In genomic region chr11:45147017-45147728, GRCh38 we compare ENCODE assay signal across 8 cellular contexts. TPM values are rescaled to one million over a fixed set of nuclear protein-coding genes. Genes with fewer than 3 reads are reported as not detected.
A peak's percentile ranks its signal among the peaks of the same experiment; 100 is the strongest.
DNase-seq lines count a peak whose midpoint lies in the region; ATAC-seq and TF ChIP-seq lines count a peak whose summit lies in the region.

No MANE protein-coding gene starts in this region.

- peak overlapping the region; percentile 92 to 95 (median 92) for H3K4me3 Mint-ChIP-seq in CD4-positive, CD25-positive, alpha-beta regulatory T cell
- peak overlapping the region; percentile 82 for H3K4me3 Mint-ChIP-seq in activated CD4-positive, alpha-beta memory T cell treated with anti-CD3 and anti-CD28 coated beads for 36 hours

- no peaks in the 10 kb centered on the region for H3K36me3 Mint-ChIP-seq in CD4-positive, CD25-positive, alpha-beta regulatory T cell
- H3K36me3 Mint-ChIP-seq in activated CD4-positive, alpha-beta memory T cell treated with anti-CD3 and anti-CD28 coated beads for 36 hours = peaks cover 1% of the 10 kb centered on the region

- peak overlapping the region; percentile 46 to 61 for H3K9ac ChIP-seq in liver (ENCODE audit: low read depth in 1 of 2, low read length in 2 of 2)

- H3K27ac ChIP-seq in CD4-positive, CD25-positive, alpha-beta regulatory T cell (ENCODE audit: insufficient read depth, low read length, poor library complexity, severe bottlenecking) = peak overlapping the region; percentile 86
- peak overlapping the region; percentile 39 to 63 for H3K27ac ChIP-seq in liver (ENCODE audit: low read depth in 1 of 2, low read length in 2 of 2)

- H3K27me3 Mint-ChIP-seq in CD4-positive, CD25-positive, alpha-beta regulatory T cell = peaks cover 20% of the 10 kb centered on the region
- H3K27me3 Mint-ChIP-seq in activated CD4-positive, alpha-beta memory T cell treated with anti-CD3 and anti-CD28 coated beads for 36 hours = peaks cover 8% of the 10 kb centered on the region

- peaks cover 15% of the 10 kb centered on the region for H3K4me1 ChIP-seq in CD4-positive, CD25-positive, alpha-beta regulatory T cell (ENCODE audit: control insufficient read depth, insufficient read depth, low read length, poor library complexity, severe bottlenecking)
- peaks cover 5 to 22% (median 16%) of the 10 kb centered on the region in 4 donors for H3K4me1 ChIP-seq in liver (ENCODE audit: control insufficient read depth in 4 of 4, insufficient read depth in 4 of 4, low read length in 3 of 4)

- H3K9me3 ChIP-seq in CD4-positive, CD25-positive, alpha-beta regulatory T cell (ENCODE audit: control insufficient read depth in 2 of 2, low read length in 2 of 2) = no peaks in the 10 kb centered on the region
- H3K9me3 ChIP-seq in liver (ENCODE audit: control insufficient read depth in 4 of 4, low read length in 3 of 4) = no peaks in the 10 kb centered on the region

- DNase-seq in CD4-positive, CD25-positive, alpha-beta regulatory T cell = peak; percentile 87 to 96 (median 91)
- DNase-seq in NCI-H82 (lab: John Stamatoyannopoulos, UW) (peak; percentile 93), dermis microvascular lymphatic vessel endothelial cell (ENCODE audit: low read depth in 2 of 2) (peak; percentile 81 to 96)
- DNase-seq in activated CD4-positive, alpha-beta memory T cell treated with anti-CD3 and anti-CD28 coated beads for 36 hours = peak; percentile 95
- DNase-seq in stimulated activated CD4-positive, alpha-beta T cell treated with anti-CD3 and anti-CD28 coated beads, Interleukin-2, amount 100 ng/mL, for 48 hours = peak; percentile 85 to 92

- TF ChIP-seq RAD21 in liver (IDR thresholded peaks at IDR 0.05) = no peak

- H3K4me3 ChIP-seq in CD4-positive, CD25-positive, alpha-beta regulatory T cell (ENCODE audit: low read depth, low read length) = peak overlapping the region; percentile 81
- peak overlapping the region; percentile 78 to 82 (median 79) for H3K4me3 ChIP-seq in liver (ENCODE audit: low read depth in 1 of 3, low read length in 3 of 3)

- POLR2A ChIA-PET in activated CD4-positive, alpha-beta memory T cell treated with anti-CD3 and anti-CD28 coated beads for 36 hours (lab: Charles Lee) = interaction anchor here (0.6 to 1.0 kb wide), 2 partner anchors 9 to 12 kb away, joined by 3 to 5 read pairs; no protein-coding TSS in a partner anchor

- H3K4me1 Mint-ChIP-seq in CD4-positive, CD25-positive, alpha-beta regulatory T cell = peaks cover 0 to 43% (median 28%) of the 10 kb centered on the region in 4 donors
- H3K4me1 Mint-ChIP-seq in activated CD4-positive, alpha-beta memory T cell treated with anti-CD3 and anti-CD28 coated beads for 36 hours (ENCODE audit: low read depth) = peaks cover 19% of the 10 kb centered on the region

- peak overlapping the region; percentile 73 to 96 (median 86) for H3K27ac Mint-ChIP-seq in CD4-positive, CD25-positive, alpha-beta regulatory T cell
- H3K27ac Mint-ChIP-seq in activated CD4-positive, alpha-beta memory T cell treated with anti-CD3 and anti-CD28 coated beads for 36 hours = peak overlapping the region; percentile 69

- peak; percentile 97 to 98 for ATAC-seq in CD4-positive, CD25-positive, alpha-beta regulatory T cell (ENCODE audit: low read depth in 2 of 2)
- ATAC-seq in GM19455 (IDR thresholded peaks at IDR 0.05; ENCODE audit: unreplicated experiment) (peak; percentile 98), HG03575 (IDR thresholded peaks at IDR 0.05; ENCODE audit: extremely low read depth, insufficient number of reproducible peaks, low FRiP score, unreplicated experiment) (peak; percentile 83)

- intact Hi-C loops in activated CD4-positive, alpha-beta memory T cell treated with anti-CD3 and anti-CD28 coated beads for 36 hours (cut with micrococcal nuclease) = loop anchor here (2.0 to 10.0 kb wide), 3 partner anchors 22 to 1280 kb away; partner anchors contain the start of gene CD82

- no peak for TF ChIP-seq CTCF in liver (IDR thresholded peaks at IDR 0.05; ENCODE audit: low read depth, low read length, missing input control)

- peaks cover 3% of the 10 kb centered on the region for H3K27me3 ChIP-seq in CD4-positive, CD25-positive, alpha-beta regulatory T cell (ENCODE audit: control insufficient read depth, insufficient read depth, low read length)
- H3K27me3 ChIP-seq in liver (ENCODE audit: control insufficient read depth in 4 of 4, insufficient read depth in 4 of 4, low read length in 3 of 4) = no peaks in the 10 kb centered on the region

- no peaks in the 10 kb centered on the region for H3K36me3 ChIP-seq in CD4-positive, CD25-positive, alpha-beta regulatory T cell (ENCODE audit: control insufficient read depth, insufficient read depth, low read length)
- H3K36me3 ChIP-seq in liver (ENCODE audit: control insufficient read depth in 4 of 4, insufficient read depth in 3 of 4, low read depth in 1 of 4, low read length in 3 of 4) = no peaks in the 10 kb centered on the region

- peaks cover 0 to under 1% (median 0%) of the 10 kb centered on the region in 7 donors for H3K9me3 Mint-ChIP-seq in CD4-positive, CD25-positive, alpha-beta regulatory T cell
- H3K9me3 Mint-ChIP-seq in activated CD4-positive, alpha-beta memory T cell treated with anti-CD3 and anti-CD28 coated beads for 36 hours = no peaks in the 10 kb centered on the region

- under 1% methylated on average over 88 of the region's 88 CpGs for WGBS in liver

- CTCF ChIA-PET in activated CD4-positive, alpha-beta memory T cell treated with anti-CD3 and anti-CD28 coated beads for 36 hours (lab: Charles Lee) = no interaction called here

TF ChIP-seq in liver, 16 proteins besides CTCF, POLR2A, EP300 and RAD21:
- no peak for TF ChIP-seq GABPA (IDR thresholded peaks at IDR 0.05 in 1 of 2, conservative IDR thresholded peaks at IDR 0.05 in 1 of 2)
- no peak for TF ChIP-seq TAF1 (conservative IDR thresholded peaks at IDR 0.05)
- no peak for TF ChIP-seq ATF3 (IDR thresholded peaks at IDR 0.05)
- TF ChIP-seq SP1 (IDR thresholded peaks at IDR 0.05) = peak; percentile 34
- TF ChIP-seq HNF4A (conservative IDR thresholded peaks at IDR 0.05) = no peak
- no peak for TF ChIP-seq ZBTB33 (IDR thresholded peaks at IDR 0.05)
- TF ChIP-seq FOXA2 (IDR thresholded peaks at IDR 0.05) = no peak
- TF ChIP-seq EGR1 (IDR thresholded peaks at IDR 0.05; ENCODE audit: low read depth in 2 of 2) = no peak
- no peak for TF ChIP-seq HNF4G (IDR thresholded peaks at IDR 0.05)
- TF ChIP-seq NR2F2 (IDR thresholded peaks at IDR 0.05) = no peak
- TF ChIP-seq MAX (IDR thresholded peaks at IDR 0.05) = no peak
- no peak for TF ChIP-seq JUND (IDR thresholded peaks at IDR 0.05)
- TF ChIP-seq YY1 (IDR thresholded peaks at IDR 0.05) = no peak
- TF ChIP-seq RXRA (IDR thresholded peaks at IDR 0.05) = peak; percentile 18 to 51
- TF ChIP-seq REST (IDR thresholded peaks at IDR 0.05) = no peak
- no peak for TF ChIP-seq FOXA1 (IDR thresholded peaks at IDR 0.05)

RNA-seq across cellular contexts. Expression of gene PRDM11, which starts 0.7 kb away (rescaled TPM):
- 9.0 TPM for total RNA-seq in CD4-positive, CD25-positive, alpha-beta regulatory T cell
- under 1 TPM; 0.37 to 0.97 (median 0.51) TPM for polyA plus RNA-seq in CD4-positive, CD25-positive, alpha-beta regulatory T cell
- total RNA-seq in activated CD4-positive, alpha-beta memory T cell treated with anti-CD3 and anti-CD28 coated beads for 36 hours = 1 to 10 TPM; 1.1 to 1.2 TPM
- total RNA-seq in dermis microvascular lymphatic vessel endothelial cell (4.5 and 7.0 TPM in 2 replicates), liver (1 to 10 TPM; 3.7 to 6.9 TPM)
- 1 to 10 TPM in 1 of 2 donors, under 1 TPM in 1; 0.64 to 1.9 TPM for polyA plus RNA-seq in liver

Comparison
In these comparisons a context has a peak if more than half of its experiments do, and no peak if none do; other contexts are left out.
1. Peak in every context shown above with its lines: DNase-seq, ATAC-seq, H3K4me3 ChIP-seq and H3K27ac ChIP-seq.